8 cellular contexts compared by ENCODE assay signal in the genomic region with DNA sequence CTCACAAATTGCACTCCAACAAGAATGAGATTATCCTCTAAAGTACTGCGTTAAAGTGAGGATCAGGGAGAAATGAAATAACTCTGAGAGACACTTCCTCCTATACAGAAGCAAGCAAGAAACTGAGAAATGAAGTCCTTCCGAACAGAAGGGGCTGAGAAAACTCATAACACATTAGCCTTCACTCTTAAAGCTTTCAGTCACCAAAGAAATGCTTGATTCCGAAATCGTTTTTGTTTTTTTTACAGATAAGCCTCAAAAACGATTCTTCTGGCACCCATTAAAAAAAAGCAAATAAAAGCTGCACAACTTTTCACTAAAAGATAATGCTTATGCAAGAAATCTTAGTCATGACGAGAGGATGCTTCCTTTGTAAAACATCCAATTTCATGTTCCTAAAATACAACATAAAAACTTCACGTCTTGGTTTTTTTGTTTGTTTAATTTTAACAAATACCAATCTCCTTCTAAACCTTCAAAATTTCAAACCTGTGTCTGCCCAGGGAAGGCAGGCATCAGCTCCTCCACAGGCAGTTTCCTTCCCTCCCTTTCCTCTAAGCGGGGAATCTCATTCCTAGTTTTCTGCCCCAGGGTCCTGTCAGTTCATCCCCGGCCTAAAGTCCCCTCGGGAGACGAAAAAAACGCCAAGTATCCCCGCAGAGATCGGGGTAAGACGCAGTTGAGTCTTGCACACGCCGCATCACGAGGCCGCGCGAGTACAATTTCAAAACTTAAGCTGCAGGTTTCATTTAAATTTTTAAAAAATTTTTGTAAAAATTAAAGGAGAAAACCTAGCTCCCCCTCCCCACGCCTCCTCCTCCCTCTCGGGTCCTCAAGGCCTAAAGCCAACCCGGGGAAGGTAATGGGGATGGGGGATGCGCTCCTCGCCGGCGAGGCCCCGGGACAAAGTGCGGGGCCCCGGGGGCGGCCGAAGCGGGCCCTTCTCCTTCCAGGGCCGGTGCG. TPM values are rescaled to one million over a fixed set of nuclear protein-coding genes. Genes with fewer than 3 reads are reported as not detected.
A peak's percentile ranks its signal among the peaks of the same experiment; 100 is the strongest.
DNase-seq lines count a peak whose midpoint lies in the region; ATAC-seq, FAIRE-seq and TF ChIP-seq lines count a peak whose summit lies in the region.

No MANE protein-coding gene starts in this region.

- POLR2A ChIA-PET in RWPE1 (lab: Yijun Ruan, JAX; ENCODE audit: low non-redundant PET) (interaction anchor here (0.7 kb wide), 1 partner anchor 635 kb away, joined by 4 read pairs; no protein-coding TSS in a partner anchor), H1 (lab: Charles Lee; ENCODE audit: partially characterized antibody) (interaction anchor here (0.8 to 6.0 kb wide), 20 partner anchors 8 to 186 kb away, joined by 3 to 55 read pairs (median 4); a partner anchor contains a TSS)

- no peak for TF ChIP-seq RAD21 in H1 (IDR thresholded peaks at IDR 0.05 in 1 of 2, conservative IDR thresholded peaks at IDR 0.05 in 1 of 2; ENCODE audit: low read depth in 2 of 2, low read length in 2 of 2)

- H4K8ac ChIP-seq in H1 (ENCODE audit: extremely low read depth, insufficient read depth, low read length) = peak overlapping the region; percentile 98; the same call in 1 of the 2 replicates

- H3K79me1 ChIP-seq in H1 (ENCODE audit: low read depth, low read length) = no peaks in the 10 kb centered on the region

- H3K9ac ChIP-seq in BLaER1 = peak overlapping the region; percentile 99
- peak overlapping the region; percentile 90 for H3K9ac ChIP-seq in GM23248
- peak overlapping the region; percentile 34 to 99 (median 92) for H3K9ac ChIP-seq in H1 (replicated peaks in 1 of 4; ENCODE audit: extremely low read depth in 1 of 4, low read depth in 3 of 4, low read length in 3 of 4)

- WGBS in GM23248 (ENCODE audit: low coverage in 1 of 2, low lambda C conversion rate in 2 of 2, missing lambda C conversion rate in 2 of 2), 2 experiments = 1% methylated on average over 33 to 36 of the region's 36 CpGs
- 6% methylated on average over 28 of the region's 36 CpGs; no CpG with 5 or more reads in 1 of the 2 experiments for WGBS in H1 (ENCODE audit: extremely low coverage in 1 of 2, insufficient coverage in 1 of 2, insufficient read length in 1 of 2, insufficient replicate concordance in 2 of 2, low coverage in 1 of 2, low lambda C conversion rate in 2 of 2, missing lambda C conversion rate in 1 of 2), 2 experiments

- H3K27me3 ChIP-seq in BLaER1 (no peaks in the 10 kb centered on the region), GM23248 (replicated peaks; ENCODE audit: insufficient read depth) (no peaks in the 10 kb centered on the region), H1 (replicated peaks in 1 of 4; ENCODE audit: control insufficient read depth in 3 of 4, extremely low read depth in 1 of 4, insufficient read depth in 3 of 4, low read length in 3 of 4) (no peaks in the 10 kb centered on the region)

- no peaks in the 10 kb centered on the region for H3K36me3 Mint-ChIP-seq in naive B cell

- peak overlapping the region; percentile 93 for H3K4me3 ChIP-seq in BLaER1
- H3K4me3 ChIP-seq in GM23248 = peak overlapping the region; percentile 79
- peak overlapping the region; percentile 79 to 91 (median 82) for H3K4me3 ChIP-seq in H1 (ENCODE audit: extremely low read depth in 1 of 4, insufficient read depth in 2 of 4, low read depth in 3 of 4, low read length in 4 of 4)

- H2BK20ac ChIP-seq in H1 (ENCODE audit: low read length) = no peak overlapping the region

- H3K36me3 ChIP-seq in BLaER1 (peaks cover 29% of the 10 kb centered on the region), GM23248 (ENCODE audit: low read depth) (peaks cover 13% of the 10 kb centered on the region; the same call in 1 of the 2 replicates), H1 (ENCODE audit: control insufficient read depth in 2 of 4, insufficient read depth in 4 of 4, low read length in 3 of 4) (peaks cover 0 to 33% (median 11%) of the 10 kb centered on the region in 4 experiments; a peak in 4 of 8 replicates)

- TF ChIP-seq EP300 in H1 (IDR thresholded peaks at IDR 0.05; ENCODE audit: borderline replicate concordance in 1 of 2, low read depth in 2 of 2, low read length in 2 of 2) = no peak

- H3K23ac ChIP-seq in H1 (ENCODE audit: insufficient read length) = no peak overlapping the region

- CTCF ChIA-PET in RWPE1 (lab: Yijun Ruan, JAX) (interaction anchor here (0.6 kb wide), 1 partner anchor 18 kb away, joined by 3 read pairs; no protein-coding TSS in a partner anchor), H1 (lab: Charles Lee; ENCODE audit: partially characterized antibody) (interaction anchor here (0.6 to 1.5 kb wide), 2 partner anchors 120 to 205 kb away, joined by 3 read pairs; no protein-coding TSS in a partner anchor)

- H3K9me2 ChIP-seq in GM23248 (ENCODE audit: insufficient read depth) = no peaks in the 10 kb centered on the region

- H3K56ac ChIP-seq in H1 (replicated peaks; ENCODE audit: insufficient read length, low read depth, low read length) = peak overlapping the region; percentile 39

- H2BK12ac ChIP-seq in H1 (ENCODE audit: low read depth, low read length) = 0 out of 2 replicates have a peak overlapping the region, but pooled peaks have one; percentile 9

- H3K23me2 ChIP-seq in H1 (ENCODE audit: low read depth, low read length) = peaks cover 6% of the 10 kb centered on the region

- peak overlapping the region; percentile 87 for H4K5ac ChIP-seq in H1 (ENCODE audit: insufficient read length, low read depth, low read length)

- no peak overlapping the region for H2AK5ac ChIP-seq in H1 (ENCODE audit: low read depth, low read length)

- no peak overlapping the region for H4K91ac ChIP-seq in H1 (replicated peaks; ENCODE audit: insufficient read length, low read length)

- H3K9me3 ChIP-seq in BLaER1 = no peaks in the 10 kb centered on the region
- no peaks in the 10 kb centered on the region for H3K9me3 ChIP-seq in GM23248 (ENCODE audit: low read depth)
- no peaks in the 10 kb centered on the region for H3K9me3 ChIP-seq in H1 (ENCODE audit: insufficient read depth in 2 of 2, low read depth in 1 of 2, low read length in 1 of 2)

- H3K4me2 ChIP-seq in BLaER1 (peak overlapping the region; percentile 86), GM23248 (ENCODE audit: unreplicated experiment) (peak overlapping the region; percentile 98), H1 (ENCODE audit: insufficient read depth in 1 of 2, low read depth in 2 of 2, low read length in 2 of 2) (peak overlapping the region; percentile 65 to 69)

- H4K20me1 ChIP-seq in BLaER1 (peaks cover 57% of the 10 kb centered on the region), GM23248 (ENCODE audit: insufficient read depth) (peaks cover 6% of the 10 kb centered on the region; the same call in 1 of the 2 replicates), H1 (replicated peaks in 1 of 2; ENCODE audit: control insufficient read depth in 1 of 2, insufficient read depth in 2 of 2, low read length in 2 of 2) (peaks cover 7 to 13% of the 10 kb centered on the region in 2 experiments)

- H2BK15ac ChIP-seq in H1 (ENCODE audit: low read length) = no peak overlapping the region

- H3K4me1 ChIP-seq in BLaER1 = peaks cover 73% of the 10 kb centered on the region
- peaks cover 20% of the 10 kb centered on the region for H3K4me1 ChIP-seq in GM23248 (ENCODE audit: insufficient read depth)
- H3K4me1 ChIP-seq in H1 (replicated peaks in 1 of 4; ENCODE audit: control insufficient read depth in 3 of 4, insufficient read depth in 4 of 4, low read length in 3 of 4) = peaks cover 0 to 5% (median 2%) of the 10 kb centered on the region in 4 experiments; a peak in 2 of 7 replicates

- no peak for TF ChIP-seq CTCF in RWPE1 (conservative IDR thresholded peaks at IDR 0.05; ENCODE audit: low read depth)
- no peak for TF ChIP-seq CTCF in H1 (IDR thresholded peaks at IDR 0.05; ENCODE audit: control extremely low read depth in 1 of 3, insufficient read depth in 1 of 3, low read depth in 1 of 3, low read length in 3 of 3)

- H2AFZ ChIP-seq in GM23248 (peak overlapping the region; percentile 89), H1 (ENCODE audit: low read length) (no peak overlapping the region)

- no peaks in the 10 kb centered on the region for H3K27me3 Mint-ChIP-seq in naive B cell

- peak overlapping the region; percentile 85 to 97 (median 92) for H3K4me3 Mint-ChIP-seq in naive B cell

- ATAC-seq in naive B cell (ENCODE audit: low read depth in 2 of 2) (no peak), HG02840 (IDR thresholded peaks at IDR 0.05; ENCODE audit: low FRiP score, unreplicated experiment) (no peak), HG02870 (IDR thresholded peaks at IDR 0.05; ENCODE audit: unreplicated experiment) (no peak), GM18873 (IDR thresholded peaks at IDR 0.05; ENCODE audit: low FRiP score, unreplicated experiment) (no peak)

- in situ Hi-C loops in GM23248 (cut with MboI) = no loop called here

- H2BK120ac ChIP-seq in H1 (replicated peaks; ENCODE audit: low read depth, low read length) = no peak overlapping the region

- H3K14ac ChIP-seq in H1 (ENCODE audit: insufficient read length) = no peak overlapping the region

- DNase-seq in GM23248 (peak; percentile 65), RWPE1 (ENCODE audit: low spot score) (peak; percentile 25), H1 (ENCODE audit: low read depth in 1 of 2, low spot score in 2 of 2) (no peak), naive B cell (peak; percentile 8)

- no peak for FAIRE-seq in H1 (lab: Jason Lieb, UNC)

- peak overlapping the region; percentile 52; the same call in 1 of the 2 replicates for H2BK5ac ChIP-seq in H1 (ENCODE audit: low read depth, low read length)

- H3F3A ChIP-seq in GM23248 (ENCODE audit: insufficient read depth) = peaks cover 31% of the 10 kb centered on the region

- H3K79me2 ChIP-seq in GM23248 (ENCODE audit: insufficient read depth) (peaks cover 57% of the 10 kb centered on the region), H1 (ENCODE audit: control insufficient read depth in 1 of 2, insufficient read depth in 2 of 2, low read length in 2 of 2) (peaks cover 45 to 56% of the 10 kb centered on the region in 2 experiments)

- no peak for TF ChIP-seq POLR2A in H1 (IDR thresholded peaks at IDR 0.05; ENCODE audit: control extremely low read depth in 1 of 2, low read depth in 2 of 2, low read length in 2 of 2)

- H3K27ac ChIP-seq in BLaER1 (peak overlapping the region; percentile 97), GM23248 (peak overlapping the region; percentile 72), RWPE1 (peak overlapping the region; percentile 93), H1 (ENCODE audit: low read depth, low read length) (peak overlapping the region; percentile 96)

- H3K27ac Mint-ChIP-seq in naive B cell = peak overlapping the region in 5 of 6 donors; percentile 71 to 87 (median 83)

- no peak overlapping the region for H3K18ac ChIP-seq in H1 (ENCODE audit: extremely low read depth, low read length)

- peaks cover 0 to 4% (median 0%) of the 10 kb centered on the region in 7 donors for H3K9me3 Mint-ChIP-seq in naive B cell

- H3K4ac ChIP-seq in H1 (replicated peaks; ENCODE audit: insufficient read length, low read depth, low read length) = peak overlapping the region; percentile 91

- peaks cover 44 to 72% (median 63%) of the 10 kb centered on the region in 3 donors for H3K4me1 Mint-ChIP-seq in naive B cell

RNA-seq across cellular contexts. Expression of a gene that starts 1.1 kb away (rescaled TPM):
- 41.8 and 49.4 TPM in 2 replicates for total RNA-seq in GM23248 (2014; rRNA removed; shearing (Covaris generic))
- 23.5 and 24.0 TPM in 2 replicates for polyA plus RNA-seq in GM23248 (2016; fragmentation: Nextera tagmentation; extraction: Ambion mirVana)
- total RNA-seq in H1 (2021; fragmentation: NEBNext Ultra II Directional; extraction: Animal tissue kit (Norgen Biotek cat#: 25700)) = 83.6 and 86.8 TPM in 2 replicates
- 14.8 and 21.0 TPM in 2 replicates for polyA plus RNA-seq in H1 (2011; rRNA removed)
- polyA plus RNA-seq in H1 (2011; cell fraction: cytosol; rRNA removed) = 24.6 TPM
- 28.1 TPM for polyA plus RNA-seq in H1 (2011; cell fraction: nucleus; rRNA removed)
- polyA plus RNA-seq in H1 (2012, experiment 1 of 2) = 47.8 to 66.9 TPM (median 55.8 TPM) in 4 replicates
- polyA plus RNA-seq in H1 (2012, experiment 2 of 2) = 4.4 TPM
- polyA plus RNA-seq in H1 (2013, experiment 1 of 2) = 38.4 TPM
- 37.6 TPM for polyA plus RNA-seq in H1 (2013, experiment 2 of 2)
- 43.7 and 44.8 TPM in 2 replicates for polyA minus RNA-seq in H1 (2011; rRNA and poly(A)+ RNA removed)
- polyA minus RNA-seq in H1 (2011; cell fraction: cytosol; rRNA and poly(A)+ RNA removed) = 37.3 TPM
- 43.8 TPM for polyA minus RNA-seq in H1 (2011; cell fraction: nucleus; rRNA and poly(A)+ RNA removed)
- 10 to 100 TPM in 5 of 6 donors, 1 to 10 TPM in 1; 8.6 to 31.2 (median 13.5) TPM for polyA plus RNA-seq in naive B cell (ENCODE audit: low read depth in 6 of 6)

RNA-seq across cellular contexts. Expression of a gene that starts 36.5 kb away (rescaled TPM):
- 23.3 and 24.8 TPM in 2 replicates for total RNA-seq in GM23248 (2014; rRNA removed; shearing (Covaris generic))
- 71.8 and 72.6 TPM in 2 replicates for polyA plus RNA-seq in GM23248 (2016; fragmentation: Nextera tagmentation; extraction: Ambion mirVana)
- total RNA-seq in H1 (2021; fragmentation: NEBNext Ultra II Directional; extraction: Animal tissue kit (Norgen Biotek cat#: 25700)) = 24.9 and 32.3 TPM in 2 replicates
- 42.1 and 44.6 TPM in 2 replicates for polyA plus RNA-seq in H1 (2011; rRNA removed)
- 34.9 TPM for polyA plus RNA-seq in H1 (2011; cell fraction: cytosol; rRNA removed)
- 30.7 TPM for polyA plus RNA-seq in H1 (2011; cell fraction: nucleus; rRNA removed)
- 27.5 to 31.0 TPM (median 28.8 TPM) in 4 replicates for polyA plus RNA-seq in H1 (2012, experiment 1 of 2)
- polyA plus RNA-seq in H1 (2012, experiment 2 of 2) = 29.3 TPM
- 32.4 TPM for polyA plus RNA-seq in H1 (2013, experiment 1 of 2)
- polyA plus RNA-seq in H1 (2013, experiment 2 of 2) = 32.1 TPM
- 17.2 and 26.8 TPM in 2 replicates for polyA minus RNA-seq in H1 (2011; rRNA and poly(A)+ RNA removed)
- polyA minus RNA-seq in H1 (2011; cell fraction: cytosol; rRNA and poly(A)+ RNA removed) = 25.9 TPM
- polyA minus RNA-seq in H1 (2011; cell fraction: nucleus; rRNA and poly(A)+ RNA removed) = 15.4 TPM
- 100 to 1,000 TPM in 1 of 6 donors, 10 to 100 TPM in 5; 83.3 to 112 (median 88.9) TPM for polyA plus RNA-seq in naive B cell (ENCODE audit: low read depth in 6 of 6)

RNA-seq across cellular contexts. Expression of a gene that starts 57.4 kb away (rescaled TPM):
- total RNA-seq in GM23248 (2014; rRNA removed; shearing (Covaris generic)) = 72.1 and 101 TPM in 2 replicates
- 69.7 and 78.0 TPM in 2 replicates for polyA plus RNA-seq in GM23248 (2016; fragmentation: Nextera tagmentation; extraction: Ambion mirVana)
- 22.5 and 25.8 TPM in 2 replicates for total RNA-seq in H1 (2021; fragmentation: NEBNext Ultra II Directional; extraction: Animal tissue kit (Norgen Biotek cat#: 25700))
- 29.7 and 36.7 TPM in 2 replicates for polyA plus RNA-seq in H1 (2011; rRNA removed)
- polyA plus RNA-seq in H1 (2011; cell fraction: cytosol; rRNA removed) = 27.6 TPM
- 40.4 TPM for polyA plus RNA-seq in H1 (2011; cell fraction: nucleus; rRNA removed)
- polyA plus RNA-seq in H1 (2012, experiment 1 of 2) = 15.7 to 25.2 TPM (median 24.4 TPM) in 4 replicates
- 15.7 TPM for polyA plus RNA-seq in H1 (2012, experiment 2 of 2)
- 18.6 TPM for polyA plus RNA-seq in H1 (2013, experiment 1 of 2)
- 21.0 TPM for polyA plus RNA-seq in H1 (2013, experiment 2 of 2)
- 39.7 and 70.8 TPM in 2 replicates for polyA minus RNA-seq in H1 (2011; rRNA and poly(A)+ RNA removed)
- polyA minus RNA-seq in H1 (2011; cell fraction: cytosol; rRNA and poly(A)+ RNA removed) = 38.4 TPM
- polyA minus RNA-seq in H1 (2011; cell fraction: nucleus; rRNA and poly(A)+ RNA removed) = 23.6 TPM
- 10 to 100 TPM; 15.6 to 34.0 (median 21.3) TPM for polyA plus RNA-seq in naive B cell (ENCODE audit: low read depth in 6 of 6)

Comparison
In these comparisons a context has a peak if more than half of its experiments do, and no peak if none do; other contexts are left out.
1. DNase-seq: peak in GM23248 (single experiment), RWPE1 (single experiment) and naive B cell (single experiment); none in H1 (0 of 2).
2. Peak in every context shown above with its lines, with median percentiles within 50 percentile points of each other: H3K27ac ChIP-seq, H3K4me2 ChIP-seq, H3K4me3 ChIP-seq and H3K9ac ChIP-seq.